29 cellular contexts compared by ENCODE assay signal in the genomic region with DNA sequence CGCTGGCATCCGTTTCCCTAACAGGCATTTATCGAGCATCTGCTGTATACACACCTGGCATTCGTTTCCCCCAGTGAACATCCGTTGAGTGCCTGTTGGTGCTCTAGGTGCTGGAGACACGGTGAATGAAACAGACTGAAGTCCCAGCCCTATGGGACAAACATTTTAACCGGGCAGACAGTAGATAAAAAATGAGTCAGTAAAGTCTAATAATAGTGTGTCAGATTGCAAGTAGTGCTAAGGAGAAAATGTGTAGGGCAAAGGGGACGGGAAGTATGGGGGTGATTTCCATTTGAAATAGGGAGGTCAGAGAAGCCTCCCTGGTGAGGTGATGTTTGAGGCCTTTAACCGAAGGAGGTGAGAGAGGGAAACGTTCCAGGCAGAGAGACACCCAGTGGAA. TPM values are rescaled to one million over a fixed set of nuclear protein-coding genes. Genes with fewer than 3 reads are reported as not detected.
A peak's percentile ranks its signal among the peaks of the same experiment; 100 is the strongest.
DNase-seq lines count a peak whose midpoint lies in the region; ATAC-seq lines count a peak whose summit lies in the region.
"Had no signal": no experiment of that assay in that cellular context is flagged by ENCODE, and none has a peak within 500 bp of the region (broad histone marks: within the 10 kb centered on the region; RNA-seq: fewer than 3 reads in every experiment).

No MANE protein-coding gene starts in this region.

- ATAC-seq in Right ventricle myocardium superior (ENCODE audit: poor library complexity) = peak; percentile 40
- no peak for ATAC-seq in Right ventricle myocardium inferior
- peak; percentile 69 for ATAC-seq in left ventricle myocardium superior
- ATAC-seq in left lobe of liver = no peak
- ATAC-seq: GM12878, PC-3 had no signal

- intact Hi-C loops in Right ventricle myocardium superior (cut with DNase I) = no loop called here
- intact Hi-C loops in Right ventricle myocardium inferior (cut with DNase I) = no loop called here
- intact Hi-C loops in left ventricle myocardium superior (cut with micrococcal nuclease) = no loop called here

- peaks cover 41% of the 10 kb centered on the region for H3K4me1 Mint-ChIP-seq in activated CD4-positive, alpha-beta T cell treated with anti-CD3 and anti-CD28 coated beads, Interleukin-2, amount 10 ng/mL, durations not matched to agents 7 days and 5 days

- H3K27me3 Mint-ChIP-seq in activated CD4-positive, alpha-beta T cell treated with anti-CD3 and anti-CD28 coated beads, Interleukin-2, amount 10 ng/mL, durations not matched to agents 7 days and 5 days = no peaks in the 10 kb centered on the region

- POLR2A ChIA-PET in activated CD4-positive, alpha-beta T cell treated with anti-CD3 and anti-CD28 coated beads, Interleukin-2, amount 10 ng/mL, durations not matched to agents 7 days and 5 days (lab: Charles Lee) = no interaction called here

- no peak overlapping the region for H3K4me3 Mint-ChIP-seq in activated CD4-positive, alpha-beta T cell treated with anti-CD3 and anti-CD28 coated beads, Interleukin-2, amount 10 ng/mL, durations not matched to agents 7 days and 5 days
- H3K4me3 Mint-ChIP-seq: CD14-positive monocyte; CD8-positive, alpha-beta memory T cell; HFFc6 had no signal

- peak overlapping the region; percentile 74 for H3K27ac Mint-ChIP-seq in activated CD4-positive, alpha-beta T cell treated with anti-CD3 and anti-CD28 coated beads, Interleukin-2, amount 10 ng/mL, durations not matched to agents 7 days and 5 days
- H3K27ac Mint-ChIP-seq: HFFc6 had no signal

- peaks cover 3% of the 10 kb centered on the region for H3K36me3 Mint-ChIP-seq in activated CD4-positive, alpha-beta T cell treated with anti-CD3 and anti-CD28 coated beads, Interleukin-2, amount 10 ng/mL, durations not matched to agents 7 days and 5 days (ENCODE audit: low read depth)

- CTCF ChIA-PET in activated CD4-positive, alpha-beta T cell treated with anti-CD3 and anti-CD28 coated beads, Interleukin-2, amount 10 ng/mL, durations not matched to agents 7 days and 5 days (lab: Charles Lee) = no interaction called here

- DNase-seq in activated CD4-positive, alpha-beta T cell treated with anti-CD3 and anti-CD28 coated beads, Interleukin-2, amount 10 ng/mL, durations not matched to agents 7 days and 5 days = no peak
- no peak for DNase-seq in activated CD4-positive, alpha-beta T cell treated with anti-CD3 and anti-CD28 coated beads, Interleukin-2, amount 50 U/mL, for 4 hours
- DNase-seq in Right ventricle myocardium superior (no peak), Right ventricle myocardium inferior (ENCODE audit: missing footprints) (no peak), left ventricle myocardium superior (no peak), left lobe of liver (ENCODE audit: low spot score) (no peak), epidermal melanocyte (ENCODE audit: insufficient read length, low spot score) (no peak)
- DNase-seq: 8988T; ACHN; CD8-positive, alpha-beta memory T cell; DMS 273 treated with DMSO at 0.1 percent for 48 hours; DMS79; EL; GDM1; GOT3; HFFc6; KBM-7; MV-4-11; NCI-H1105; NCI-H146; NCI-H1930; NCI-H2107; NCI-H524; NCI-H774; NK-92 treated with Interleukin-12 subunit alpha and Interleukin-12 subunit beta, amount 100 ng/mL, for 24 hours; PC-3; SHP77 had no signal

- H3K9me3 Mint-ChIP-seq in activated CD4-positive, alpha-beta T cell treated with anti-CD3 and anti-CD28 coated beads, Interleukin-2, amount 10 ng/mL, durations not matched to agents 7 days and 5 days = no peaks in the 10 kb centered on the region
- H3K9me3 Mint-ChIP-seq: CD8-positive, alpha-beta memory T cell; HFFc6 had no signal

RNA-seq across cellular contexts. Expression of gene EBP, which starts 5.3 kb away (rescaled TPM):
- total RNA-seq in activated CD4-positive, alpha-beta T cell treated with anti-CD3 and anti-CD28 coated beads, Interleukin-2, amount 10 ng/mL, durations not matched to agents 7 days and 5 days = 100 to 1,000 TPM; 246 to 251 TPM
- total RNA-seq in Right ventricle myocardium superior (47.2 TPM), Right ventricle myocardium inferior (54.1 TPM), left ventricle myocardium superior (55.4 TPM), left lobe of liver (267 TPM)

RNA-seq across cellular contexts. Expression of gene PORCN, which starts 7.5 kb away (rescaled TPM):
- total RNA-seq in activated CD4-positive, alpha-beta T cell treated with anti-CD3 and anti-CD28 coated beads, Interleukin-2, amount 10 ng/mL, durations not matched to agents 7 days and 5 days = 10 to 100 TPM; 12.5 to 13.3 TPM
- total RNA-seq in Right ventricle myocardium superior = 12.0 TPM
- total RNA-seq in Right ventricle myocardium inferior = 13.5 TPM
- 13.2 TPM for total RNA-seq in left ventricle myocardium superior
- 1.9 TPM for total RNA-seq in left lobe of liver

RNA-seq across cellular contexts. Expression of gene TBC1D25, which starts 23.2 kb away (rescaled TPM):
- 10 to 100 TPM; 19.5 to 20.4 TPM for total RNA-seq in activated CD4-positive, alpha-beta T cell treated with anti-CD3 and anti-CD28 coated beads, Interleukin-2, amount 10 ng/mL, durations not matched to agents 7 days and 5 days
- total RNA-seq in Right ventricle myocardium superior (13.9 TPM), Right ventricle myocardium inferior (20.5 TPM), left ventricle myocardium superior (15.4 TPM), left lobe of liver (6.5 TPM)

RNA-seq across cellular contexts. Expression of gene FTSJ1, which starts 40.3 kb away (rescaled TPM):
- 10 to 100 TPM; 59.5 to 60.2 TPM for total RNA-seq in activated CD4-positive, alpha-beta T cell treated with anti-CD3 and anti-CD28 coated beads, Interleukin-2, amount 10 ng/mL, durations not matched to agents 7 days and 5 days
- total RNA-seq in Right ventricle myocardium superior (14.3 TPM), Right ventricle myocardium inferior (15.7 TPM), left ventricle myocardium superior (15.1 TPM), left lobe of liver (15.6 TPM)

RNA-seq across cellular contexts. Expression of gene SLC38A5, which starts 46.2 kb away (rescaled TPM):
- 10 to 100 TPM; 78.3 to 78.9 TPM for total RNA-seq in activated CD4-positive, alpha-beta T cell treated with anti-CD3 and anti-CD28 coated beads, Interleukin-2, amount 10 ng/mL, durations not matched to agents 7 days and 5 days
- total RNA-seq in Right ventricle myocardium superior (1.3 TPM), Right ventricle myocardium inferior (1.2 TPM), left ventricle myocardium superior (0.50 TPM), left lobe of liver (0.30 TPM)

Comparison
In these comparisons a context has a peak if more than half of its experiments do, and no peak if none do; other contexts are left out.
1. ATAC-seq: peak in Right ventricle myocardium superior (single experiment) and left ventricle myocardium superior (single experiment); none in Right ventricle myocardium inferior (single experiment) and left lobe of liver (single experiment).